ENCODE assay signal across 1 cellular context in genomic region chr11:26777276-26777939, GRCh38.
TF ChIP-seq lines count a peak whose summit lies in the region.

No MANE protein-coding gene starts in this region.

TF ChIP-seq in SK-N-SH treated with all-trans-retinoic acid at 6 μM for 48 hours, 23 proteins besides CTCF, POLR2A, EP300 and RAD21 (continued from another document):
- no peak for TF ChIP-seq POU6F1 (CRISPR knock-in tag; IDR thresholded peaks at IDR 0.05; ENCODE audit: borderline replicate concordance, low read depth)
- TF ChIP-seq BACH2 (CRISPR knock-in tag; IDR thresholded peaks at IDR 0.05; ENCODE audit: borderline replicate concordance): no peak
- no peak for TF ChIP-seq CSDC2 (CRISPR knock-in tag; IDR thresholded peaks at IDR 0.05)
